10 cellular contexts compared by ENCODE assay signal in the genomic region with DNA sequence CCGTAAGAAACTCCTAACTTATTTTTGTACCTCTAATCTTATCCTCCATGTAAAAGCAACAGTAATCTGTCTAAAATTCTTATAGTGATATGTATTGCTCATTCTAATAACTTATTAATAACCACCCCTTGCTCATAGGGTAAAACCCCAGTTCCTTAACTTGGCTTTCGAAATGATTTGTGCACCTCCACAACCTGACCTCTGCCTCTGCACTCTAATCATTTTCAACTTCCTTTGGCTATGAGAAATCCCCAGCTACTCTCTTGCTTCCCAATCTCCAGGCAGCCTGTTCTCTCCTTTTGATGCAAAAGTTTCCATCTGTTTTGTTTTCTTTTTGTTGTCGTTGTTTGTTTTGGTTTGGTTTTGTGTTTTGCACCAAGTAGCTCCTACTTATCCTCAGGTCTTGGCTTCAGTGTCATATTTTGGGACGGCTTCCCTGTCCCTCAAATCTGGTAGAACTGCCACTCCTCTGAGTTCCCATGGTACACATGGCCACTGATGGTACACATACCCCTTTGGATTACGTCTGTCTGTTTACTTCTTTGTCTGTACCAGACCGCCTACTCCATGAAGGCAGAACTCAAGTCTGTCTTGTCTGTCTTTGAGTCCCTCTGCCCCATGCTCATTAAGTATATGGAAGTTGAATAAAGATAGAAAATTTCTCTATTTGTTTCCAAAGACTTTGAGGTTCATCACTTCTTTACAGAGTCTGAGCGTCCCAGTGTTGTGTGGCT.
DNase-seq lines count a peak whose midpoint lies in the region; ATAC-seq and TF ChIP-seq lines count a peak whose summit lies in the region.
"Had no signal": no experiment of that assay in that cellular context is flagged by ENCODE, and none has a peak within 500 bp of the region (broad histone marks: within the 10 kb centered on the region; RNA-seq: fewer than 3 reads in every experiment).

No MANE protein-coding gene starts in this region.

- ATAC-seq in activated CD8-positive, alpha-beta T cell treated with anti-CD3 and anti-CD28 coated beads for 36 hours, result peak; percentile 54
- ATAC-seq in activated CD8-positive, alpha-beta T cell treated with anti-CD3 and anti-CD28 coated beads, Interleukin-2, amount 10 ng/mL, durations not matched to agents 7 days and 5 days, result no peak
- ATAC-seq in GM21576 (IDR thresholded peaks at IDR 0.05; ENCODE audit: unreplicated experiment) (peak; percentile 93), HG03175 (IDR thresholded peaks at IDR 0.05; ENCODE audit: unreplicated experiment) (peak; percentile 91)
- ATAC-seq in stimulated activated effector memory CD8-positive, alpha-beta T cell treated with anti-CD3 and anti-CD28 coated beads, Interleukin-12 subunit alpha, Interleukin-12 subunit beta, amount 100 ng/mL, for 72 hours, result peak; percentile 91

- CTCF ChIA-PET in activated CD8-positive, alpha-beta T cell treated with anti-CD3 and anti-CD28 coated beads for 36 hours (lab: Charles Lee), result no interaction called here
- CTCF ChIA-PET in activated CD8-positive, alpha-beta T cell treated with anti-CD3 and anti-CD28 coated beads, Interleukin-2, amount 10 ng/mL, durations not matched to agents 7 days and 5 days (lab: Charles Lee), result no interaction called here
- CTCF ChIA-PET in HEK293T (lab: Yijun Ruan, JAX), result no interaction called here

- intact Hi-C loops in activated CD8-positive, alpha-beta T cell treated with anti-CD3 and anti-CD28 coated beads for 36 hours (cut with micrococcal nuclease), result loop anchor here (10.0 kb wide), 1 partner anchor 104 kb away; the partner anchor contains the start of gene TGFBR2

- peak overlapping the region; percentile 47 for H3K27ac Mint-ChIP-seq in activated CD8-positive, alpha-beta T cell treated with anti-CD3 and anti-CD28 coated beads for 36 hours
- no peak overlapping the region for H3K27ac Mint-ChIP-seq in activated CD8-positive, alpha-beta T cell treated with anti-CD3 and anti-CD28 coated beads, Interleukin-2, amount 10 ng/mL, durations not matched to agents 7 days and 5 days
- peak overlapping the region; percentile 58 for H3K27ac Mint-ChIP-seq in stimulated activated effector memory CD8-positive, alpha-beta T cell treated with anti-CD3 and anti-CD28 coated beads, Interleukin-12 subunit alpha, Interleukin-12 subunit beta, amount 100 ng/mL, for 72 hours
- no peak overlapping the region for H3K27ac Mint-ChIP-seq in chondrocyte (ENCODE audit: unreplicated experiment)

- no peaks in the 10 kb centered on the region for H3K27me3 Mint-ChIP-seq in activated CD8-positive, alpha-beta T cell treated with anti-CD3 and anti-CD28 coated beads for 36 hours
- no peaks in the 10 kb centered on the region for H3K27me3 Mint-ChIP-seq in activated CD8-positive, alpha-beta T cell treated with anti-CD3 and anti-CD28 coated beads, Interleukin-2, amount 10 ng/mL, durations not matched to agents 7 days and 5 days (ENCODE audit: low read depth)
- H3K27me3 Mint-ChIP-seq in chondrocyte (ENCODE audit: low read depth), result no peaks in the 10 kb centered on the region

- H3K4me3 Mint-ChIP-seq in activated CD8-positive, alpha-beta T cell treated with anti-CD3 and anti-CD28 coated beads for 36 hours, result no peak overlapping the region
- H3K4me3 Mint-ChIP-seq in activated CD8-positive, alpha-beta T cell treated with anti-CD3 and anti-CD28 coated beads, Interleukin-2, amount 10 ng/mL, durations not matched to agents 7 days and 5 days, result no peak overlapping the region
- H3K4me3 Mint-ChIP-seq in stimulated activated effector memory CD8-positive, alpha-beta T cell treated with anti-CD3 and anti-CD28 coated beads, Interleukin-12 subunit alpha, Interleukin-12 subunit beta, amount 100 ng/mL, for 72 hours, result peak overlapping the region; percentile 27
- H3K4me3 Mint-ChIP-seq in chondrocyte (ENCODE audit: unreplicated experiment), result no peak overlapping the region

- peaks cover 45% of the 10 kb centered on the region for H3K4me1 Mint-ChIP-seq in activated CD8-positive, alpha-beta T cell treated with anti-CD3 and anti-CD28 coated beads for 36 hours (ENCODE audit: low read depth)
- H3K4me1 Mint-ChIP-seq in activated CD8-positive, alpha-beta T cell treated with anti-CD3 and anti-CD28 coated beads, Interleukin-2, amount 10 ng/mL, durations not matched to agents 7 days and 5 days (ENCODE audit: low read depth), result peaks cover 22% of the 10 kb centered on the region
- H3K4me1 Mint-ChIP-seq in stimulated activated effector memory CD8-positive, alpha-beta T cell treated with anti-CD3 and anti-CD28 coated beads, Interleukin-12 subunit alpha, Interleukin-12 subunit beta, amount 100 ng/mL, for 72 hours, result peaks cover 41% of the 10 kb centered on the region
- H3K4me1 Mint-ChIP-seq in chondrocyte (ENCODE audit: low read depth), result peaks cover 35% of the 10 kb centered on the region

- no peaks in the 10 kb centered on the region for H3K9me3 Mint-ChIP-seq in activated CD8-positive, alpha-beta T cell treated with anti-CD3 and anti-CD28 coated beads for 36 hours
- peaks cover 9% of the 10 kb centered on the region for H3K9me3 Mint-ChIP-seq in activated CD8-positive, alpha-beta T cell treated with anti-CD3 and anti-CD28 coated beads, Interleukin-2, amount 10 ng/mL, durations not matched to agents 7 days and 5 days (ENCODE audit: insufficient read depth)
- no peaks in the 10 kb centered on the region for H3K9me3 Mint-ChIP-seq in stimulated activated effector memory CD8-positive, alpha-beta T cell treated with anti-CD3 and anti-CD28 coated beads, Interleukin-12 subunit alpha, Interleukin-12 subunit beta, amount 100 ng/mL, for 72 hours
- no peaks in the 10 kb centered on the region for H3K9me3 Mint-ChIP-seq in chondrocyte (ENCODE audit: low read depth)

- no peak for TF ChIP-seq CTCF in activated CD8-positive, alpha-beta T cell treated with anti-CD3 and anti-CD28 coated beads for 36 hours (IDR thresholded peaks at IDR 0.05)
- no peak for TF ChIP-seq CTCF in chondrocyte (IDR thresholded peaks at IDR 0.05)

- POLR2A ChIA-PET in activated CD8-positive, alpha-beta T cell treated with anti-CD3 and anti-CD28 coated beads for 36 hours (lab: Charles Lee), result interaction anchor here (0.7 kb wide), 1 partner anchor 340 kb away, joined by 4 read pairs; no protein-coding TSS in a partner anchor
- POLR2A ChIA-PET in activated CD8-positive, alpha-beta T cell treated with anti-CD3 and anti-CD28 coated beads, Interleukin-2, amount 10 ng/mL, durations not matched to agents 7 days and 5 days (lab: Charles Lee), result no interaction called here
- POLR2A ChIA-PET in HEK293T (lab: Yijun Ruan, JAX), result no interaction called here

- no peaks in the 10 kb centered on the region for H3K36me3 Mint-ChIP-seq in activated CD8-positive, alpha-beta T cell treated with anti-CD3 and anti-CD28 coated beads for 36 hours (ENCODE audit: low read depth)
- H3K36me3 Mint-ChIP-seq in activated CD8-positive, alpha-beta T cell treated with anti-CD3 and anti-CD28 coated beads, Interleukin-2, amount 10 ng/mL, durations not matched to agents 7 days and 5 days (ENCODE audit: low read depth), result no peaks in the 10 kb centered on the region
- peaks cover 13% of the 10 kb centered on the region for H3K36me3 Mint-ChIP-seq in stimulated activated effector memory CD8-positive, alpha-beta T cell treated with anti-CD3 and anti-CD28 coated beads, Interleukin-12 subunit alpha, Interleukin-12 subunit beta, amount 100 ng/mL, for 72 hours
- no peaks in the 10 kb centered on the region for H3K36me3 Mint-ChIP-seq in chondrocyte (ENCODE audit: low read depth)

- no peak for DNase-seq in activated CD8-positive, alpha-beta T cell treated with anti-CD3 and anti-CD28 coated beads for 36 hours
- no peak for DNase-seq in activated CD8-positive, alpha-beta T cell treated with anti-CD3 and anti-CD28 coated beads, Interleukin-2, amount 10 ng/mL, durations not matched to agents 7 days and 5 days
- peak in 1 of 2 donors; percentile 61 for DNase-seq in stimulated activated effector memory CD8-positive, alpha-beta T cell treated with anti-CD3 and anti-CD28 coated beads, Interleukin-12 subunit alpha, Interleukin-12 subunit beta, amount 100 ng/mL, for 72 hours (ENCODE audit: low spot score in 2 of 2)
- DNase-seq in chondrocyte (ENCODE audit: low spot score) (no peak), HEK293T (ENCODE audit: extremely low spot score) (no peak), dermis blood vessel endothelial cell (no peak)
- DNase-seq: mesenchymal stem cell, NCI-H748 treated with DMSO at 0.1 percent for 48 hours had no signal

TF ChIP-seq in HEK293T, 16 proteins besides CTCF, POLR2A, EP300 and RAD21:
- TF ChIP-seq TARDBP (IDR thresholded peaks at IDR 0.05), result no peak

Comparison
In these comparisons a context has a peak if more than half of its experiments do, and no peak if none do; other contexts are left out.
1. H3K27ac Mint-ChIP-seq: peak in activated CD8-positive, alpha-beta T cell treated with anti-CD3 and anti-CD28 coated beads for 36 hours (single experiment) and stimulated activated effector memory CD8-positive, alpha-beta T cell treated with anti-CD3 and anti-CD28 coated beads, Interleukin-12 subunit alpha, Interleukin-12 subunit beta, amount 100 ng/mL, for 72 hours (single experiment); none in activated CD8-positive, alpha-beta T cell treated with anti-CD3 and anti-CD28 coated beads, Interleukin-2, amount 10 ng/mL, durations not matched to agents 7 days and 5 days (single experiment) and chondrocyte (single experiment).